Comparison of ENCODE assay signal across 29 cellular contexts in genomic region chr3:112059497-112059896, GRCh38. TPM values are rescaled to one million over a fixed set of nuclear protein-coding genes. Genes with fewer than 3 reads are reported as not detected.
"Had no signal": no experiment of that assay in that cellular context is flagged by ENCODE, and none has a peak within 500 bp of the region (broad histone marks: within the 10 kb centered on the region; RNA-seq: fewer than 3 reads in every experiment).

No MANE protein-coding gene starts in this region.

- H3K9me3 Mint-ChIP-seq: immature natural killer cell; natural killer cell treated with Interleukin-12 subunit alpha and Interleukin-12 subunit beta and Interleukin-15 and Interleukin-18, amount 100 ng/mL, for 72 hours; neural progenitor cell had no signal

- FAIRE-seq: kidney, pancreas had no signal

- H3K27me3 ChIP-seq: colonic mucosa, esophagus squamous epithelium, gastroesophageal sphincter, neural progenitor cell, pancreas, right lobe of liver, tibial nerve, uterus had no signal

- H3K27ac Mint-ChIP-seq: immature natural killer cell; memory B cell; natural killer cell treated with Interleukin-12 subunit alpha and Interleukin-12 subunit beta and Interleukin-15 and Interleukin-18, amount 100 ng/mL, for 72 hours; neural progenitor cell; progenitor cell of endocrine pancreas; stimulated activated memory B cell treated with anti-CD40 and anti-IgM and Interleukin-4, amounts not matched to agents 10 μg/mL and 1 μg/mL and 100 μg/mL, for 72 hours; stimulated activated naive CD8-positive, alpha-beta T cell treated with anti-CD3 and anti-CD28 coated beads, Interleukin-15, Interleukin-2, amounts not matched to agents 100 ng/mL and 50 ng/mL, for 24 hours had no signal

- H3K4me3 ChIP-seq: colonic mucosa, esophagus squamous epithelium, gastroesophageal sphincter, left ventricle myocardium inferior, lower lobe of right lung, neural progenitor cell, pancreas, right lobe of liver, tibial nerve, uterus had no signal

- H3K27ac ChIP-seq: colonic mucosa, esophagus squamous epithelium, gastroesophageal sphincter, left ventricle myocardium inferior, lower lobe of right lung, neural progenitor cell, pancreas, right lobe of liver, tibial nerve, uterus had no signal

- H3K27me3 Mint-ChIP-seq: progenitor cell of endocrine pancreas had no signal

- H3K4me1 ChIP-seq: colonic mucosa, esophagus squamous epithelium, gastroesophageal sphincter, left ventricle myocardium inferior, lower lobe of right lung, pancreas, right lobe of liver, tibial nerve, uterus had no signal

- H3K9me3 ChIP-seq: colonic mucosa, esophagus squamous epithelium, gastroesophageal sphincter, left ventricle myocardium inferior, lower lobe of right lung, pancreas, right lobe of liver, tibial nerve, uterus had no signal

- ATAC-seq: gastroesophageal sphincter; left cardiac atrium; lower lobe of right lung; natural killer cell treated with Interleukin-12 subunit alpha and Interleukin-12 subunit beta and Interleukin-15 and Interleukin-18, amount 100 ng/mL, for 72 hours; pancreas; right lobe of liver; stimulated activated memory B cell treated with anti-CD40 and anti-IgM and Interleukin-4, amounts not matched to agents 10 μg/mL and 1 μg/mL and 100 μg/mL, for 72 hours had no signal

- H2AFZ ChIP-seq: neural progenitor cell had no signal

- DNase-seq: colonic mucosa; dermis blood vessel endothelial cell; esophagus squamous epithelium; foreskin fibroblast; glutamatergic neuron; immature natural killer cell; kidney; left cardiac atrium; left ventricle myocardium inferior; lower lobe of right lung; midbrain; nucleus accumbens; pancreas; retina; right lobe of liver; stimulated activated CD4-positive, alpha-beta T cell treated with anti-CD3 and anti-CD28 coated beads, Interleukin-15, amount 100 ng/mL, for 24 hours; stimulated activated CD4-positive, alpha-beta T cell treated with anti-CD3 and anti-CD28 coated beads, Interleukin-1b, Interleukin-23, amount 100 ng/mL, for 48 hours; stimulated activated CD4-positive, alpha-beta T cell treated with anti-CD3 and anti-CD28 coated beads, Interleukin-4, amount 100 ng/mL, for 24 hours; uterus had no signal

- H3K36me3 ChIP-seq: colonic mucosa, esophagus squamous epithelium, gastroesophageal sphincter, left ventricle myocardium inferior, lower lobe of right lung, neural progenitor cell, pancreas, right lobe of liver, tibial nerve, uterus had no signal

- H3K9ac ChIP-seq: neural progenitor cell had no signal

- H3K4me3 Mint-ChIP-seq: immature natural killer cell; memory B cell; natural killer cell treated with Interleukin-12 subunit alpha and Interleukin-12 subunit beta and Interleukin-15 and Interleukin-18, amount 100 ng/mL, for 72 hours; neural progenitor cell; stimulated activated memory B cell treated with anti-CD40 and anti-IgM and Interleukin-4, amounts not matched to agents 10 μg/mL and 1 μg/mL and 100 μg/mL, for 72 hours; stimulated activated naive CD8-positive, alpha-beta T cell treated with anti-CD3 and anti-CD28 coated beads, Interleukin-15, Interleukin-2, amounts not matched to agents 100 ng/mL and 50 ng/mL, for 24 hours had no signal

- H3K36me3 Mint-ChIP-seq: immature natural killer cell; natural killer cell treated with Interleukin-12 subunit alpha and Interleukin-12 subunit beta and Interleukin-15 and Interleukin-18, amount 100 ng/mL, for 72 hours; neural progenitor cell; stimulated activated memory B cell treated with anti-CD40 and anti-IgM and Interleukin-4, amounts not matched to agents 10 μg/mL and 1 μg/mL and 100 μg/mL, for 72 hours had no signal

- H3K4me2 ChIP-seq: neural progenitor cell had no signal

- H3K4me1 Mint-ChIP-seq: immature natural killer cell; memory B cell; stimulated activated memory B cell treated with anti-CD40 and anti-IgM and Interleukin-4, amounts not matched to agents 10 μg/mL and 1 μg/mL and 100 μg/mL, for 72 hours had no signal

RNA-seq across cellular contexts. Expression of gene TMPRSS7, which starts 25.0 kb away (rescaled TPM):
- total RNA-seq: colonic mucosa; dermis blood vessel endothelial cell; epithelial cell of proximal tubule; esophagus squamous epithelium; gastroesophageal sphincter; kidney; left cardiac atrium; left ventricle myocardium inferior; natural killer cell treated with Interleukin-12 subunit alpha and Interleukin-12 subunit beta and Interleukin-15 and Interleukin-18, amount 100 ng/mL, for 72 hours; progenitor cell of endocrine pancreas; right lobe of liver; temporal lobe; tibial nerve; uterus had no signal
- polyA plus RNA-seq: immature natural killer cell, pancreas had no signal
